Comparison of ENCODE assay signal across 9 cellular contexts in genomic region chr14:78448483-78449094, GRCh38.
DNase-seq lines count a peak whose midpoint lies in the region; ATAC-seq, FAIRE-seq and TF ChIP-seq lines count a peak whose summit lies in the region.
"Had no signal": no experiment of that assay in that cellular context is flagged by ENCODE, and none has a peak within 500 bp of the region (broad histone marks: within the 10 kb centered on the region; RNA-seq: fewer than 3 reads in every experiment).

No MANE protein-coding gene starts in this region.

- CTCF ChIA-PET in A673 (lab: Charles Lee): interaction anchor here (1.1 kb wide), 1 partner anchor 118 kb away, joined by 20 read pairs; no protein-coding TSS in a partner anchor
- CTCF ChIA-PET in WTC11 (lab: Charles Lee): interaction anchor here (0.7 to 2.2 kb wide), 15 partner anchors 16 to 426 kb away, joined by 3 to 88 read pairs (median 3); no protein-coding TSS in a partner anchor

- H3K4me1 ChIP-seq in A673 (ENCODE audit: insufficient read depth, low read length, poor library complexity, severe bottlenecking) (no peaks in the 10 kb centered on the region), small intestine (ENCODE audit: control insufficient read depth in 2 of 2, insufficient read depth in 1 of 2, low read depth in 1 of 2, low read length in 1 of 2) (no peaks in the 10 kb centered on the region)

- peak; percentile 60 for DNase-seq in A673 (ENCODE audit: low spot score)
- peak; percentile 65 for DNase-seq in G401 (ENCODE audit: low spot score)
- DNase-seq in NCI-H128 (lab: John Stamatoyannopoulos, UW; ENCODE audit: unreplicated experiment): peak; percentile 37
- peak; percentile 80 for DNase-seq in WTC11 (ENCODE audit: low spot score)
- DNase-seq in head of caudate nucleus: peak; percentile 27 to 92 (median 79)
- peak; percentile 77 for DNase-seq in small intestine

- H3K27me3 Mint-ChIP-seq in WTC11 (ENCODE audit: low read depth): no peaks in the 10 kb centered on the region
- H3K27me3 Mint-ChIP-seq: memory B cell had no signal

- peak; percentile 83 for TF ChIP-seq CTCF in A673 (conservative IDR thresholded peaks at IDR 0.05; ENCODE audit: low read depth, low read length)
- TF ChIP-seq CTCF in WTC11 (IDR thresholded peaks at IDR 0.05): peak; percentile 79

- H3K4me3 ChIP-seq in A673 (ENCODE audit: low read depth, low read length, poor library complexity, severe bottlenecking) (no peak overlapping the region), small intestine (ENCODE audit: low read depth in 1 of 2, low read length in 2 of 2) (no peak overlapping the region)

- H3K27me3 ChIP-seq in A673 (replicated peaks; ENCODE audit: insufficient read depth, low read depth, low read length, poor library complexity) (no peaks in the 10 kb centered on the region), small intestine (ENCODE audit: control insufficient read depth in 2 of 2, insufficient read depth in 2 of 2, low read length in 2 of 2) (no peaks in the 10 kb centered on the region)

- no peak for FAIRE-seq in small intestine (lab: Jason Lieb, UNC)

- POLR2A ChIA-PET in A673 (lab: Charles Lee; ENCODE audit: low non-redundant PET): no interaction called here
- POLR2A ChIA-PET in WTC11 (lab: Charles Lee): interaction anchor here (1.0 kb wide), 1 partner anchor 118 kb away, joined by 6 read pairs; no protein-coding TSS in a partner anchor

- in situ Hi-C loops in G401 (cut with HindIII; ENCODE audit: low sequenced_read_pairs): no loop called here

- no peak overlapping the region for H3K27ac Mint-ChIP-seq in WTC11
- H3K27ac Mint-ChIP-seq: memory B cell had no signal

- peak; percentile 83 for ATAC-seq in HG02588 (IDR thresholded peaks at IDR 0.05; ENCODE audit: unreplicated experiment)
- ATAC-seq in WTC11: peak; percentile 83
- no peak for ATAC-seq in GM19328 (IDR thresholded peaks at IDR 0.05; ENCODE audit: unreplicated experiment)

- BruUV-seq in A673 (replicated peaks; lab: Mats Ljungman, UMichigan): no TSS peak

- no peaks in the 10 kb centered on the region for H3K36me3 ChIP-seq in A673 (ENCODE audit: insufficient read depth, low read length, poor library complexity, severe bottlenecking)
- H3K36me3 ChIP-seq in small intestine (ENCODE audit: control insufficient read depth in 2 of 2, insufficient read depth in 2 of 2, low read length in 2 of 2): no peaks in the 10 kb centered on the region

- peaks cover 8% of the 10 kb centered on the region for H3K4me1 Mint-ChIP-seq in WTC11
- H3K4me1 Mint-ChIP-seq: memory B cell had no signal

- H3K9me3 ChIP-seq in A673 (ENCODE audit: low read depth, low read length, poor library complexity, severe bottlenecking) (no peaks in the 10 kb centered on the region), small intestine (ENCODE audit: control insufficient read depth, low read depth) (no peaks in the 10 kb centered on the region)

- intact Hi-C loops in A673 (cut with micrococcal nuclease; ENCODE audit: unreplicated experiment) (loop anchor here (1.0 to 5.0 kb wide), 5 partner anchors 118 to 426 kb away; no protein-coding TSS in a partner anchor), head of caudate nucleus (cut with DNase I) (loop anchor here (5.0 kb wide), 1 partner anchor 119 kb away; no protein-coding TSS in a partner anchor)

- H3K9me3 Mint-ChIP-seq in WTC11: no peaks in the 10 kb centered on the region
- H3K9me3 Mint-ChIP-seq: memory B cell had no signal

- no peak overlapping the region for H3K27ac ChIP-seq in A673 (ENCODE audit: low read depth, low read length, poor library complexity, severe bottlenecking)
- H3K27ac ChIP-seq in small intestine (ENCODE audit: low read depth in 1 of 2, low read length in 1 of 2): no peak overlapping the region

- no peaks in the 10 kb centered on the region for H3K36me3 Mint-ChIP-seq in WTC11
- H3K36me3 Mint-ChIP-seq: memory B cell had no signal

- WGBS in small intestine, 3 donors: 36 to 41% (median 39%) methylated on average over 10 of the region's 10 CpGs

- no peak overlapping the region for H3K4me3 Mint-ChIP-seq in WTC11
- H3K4me3 Mint-ChIP-seq: memory B cell had no signal

TF ChIP-seq in WTC11, 78 proteins besides CTCF, POLR2A, EP300 and RAD21:
- TF ChIP-seq STAT6 (CRISPR knock-in tag; conservative IDR thresholded peaks at IDR 0.05; ENCODE audit: low read depth): no peak
- no peak for TF ChIP-seq ATF1 (CRISPR knock-in tag; IDR thresholded peaks at IDR 0.05)
- TF ChIP-seq NR2C2 (CRISPR knock-in tag; IDR thresholded peaks at IDR 0.05): no peak
- TF ChIP-seq SP1 (CRISPR knock-in tag; conservative IDR thresholded peaks at IDR 0.05): no peak
- no peak for TF ChIP-seq ARID4B (CRISPR knock-in tag; IDR thresholded peaks at IDR 0.05; ENCODE audit: borderline replicate concordance)
- TF ChIP-seq CREM (CRISPR knock-in tag; IDR thresholded peaks at IDR 0.05): no peak
- TF ChIP-seq, protein P1, sequence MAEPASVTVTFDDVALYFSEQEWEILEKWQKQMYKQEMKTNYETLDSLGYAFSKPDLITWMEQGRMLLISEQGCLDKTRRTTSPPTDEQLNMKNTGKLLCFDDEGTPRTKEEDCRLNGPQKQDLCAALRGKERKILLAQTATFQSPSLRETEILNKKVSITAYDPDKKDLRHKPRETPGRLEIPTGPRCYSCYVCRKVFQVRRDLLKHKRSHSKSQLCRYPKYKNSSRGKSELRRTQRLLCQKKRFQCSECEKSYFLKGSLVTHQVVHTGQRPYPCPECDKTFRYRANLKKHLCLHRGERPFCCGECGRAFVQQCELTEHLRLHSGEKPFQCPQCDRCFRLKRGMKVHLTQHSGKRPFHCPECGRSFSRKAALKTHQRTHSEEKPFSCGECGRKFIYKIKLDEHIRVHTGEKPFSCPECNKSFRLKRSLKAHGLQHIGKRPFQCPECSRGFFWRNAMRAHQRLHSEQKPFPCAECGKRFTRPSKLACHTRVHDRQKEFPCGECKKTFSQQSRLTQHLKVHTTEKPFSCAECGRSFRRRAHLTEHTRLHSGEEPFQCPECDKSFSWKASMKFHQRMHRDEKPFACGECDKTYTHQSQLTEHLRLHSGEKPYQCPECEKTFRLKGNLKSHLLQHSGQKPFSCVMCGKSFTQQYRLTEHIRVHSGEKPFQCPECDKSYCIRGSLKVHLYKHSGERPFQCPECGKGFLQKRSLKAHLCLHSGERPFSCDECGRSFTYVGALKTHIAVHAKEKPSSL (CRISPR knock-in tag; conservative IDR thresholded peaks at IDR 0.05): no peak
- TF ChIP-seq KAT7 (CRISPR knock-in tag; IDR thresholded peaks at IDR 0.05; ENCODE audit: borderline replicate concordance): no peak
- TF ChIP-seq FOXJ3 (CRISPR knock-in tag; IDR thresholded peaks at IDR 0.05; ENCODE audit: borderline replicate concordance): no peak
